ENCODE assay signal across 19 cellular contexts in the genomic region with DNA sequence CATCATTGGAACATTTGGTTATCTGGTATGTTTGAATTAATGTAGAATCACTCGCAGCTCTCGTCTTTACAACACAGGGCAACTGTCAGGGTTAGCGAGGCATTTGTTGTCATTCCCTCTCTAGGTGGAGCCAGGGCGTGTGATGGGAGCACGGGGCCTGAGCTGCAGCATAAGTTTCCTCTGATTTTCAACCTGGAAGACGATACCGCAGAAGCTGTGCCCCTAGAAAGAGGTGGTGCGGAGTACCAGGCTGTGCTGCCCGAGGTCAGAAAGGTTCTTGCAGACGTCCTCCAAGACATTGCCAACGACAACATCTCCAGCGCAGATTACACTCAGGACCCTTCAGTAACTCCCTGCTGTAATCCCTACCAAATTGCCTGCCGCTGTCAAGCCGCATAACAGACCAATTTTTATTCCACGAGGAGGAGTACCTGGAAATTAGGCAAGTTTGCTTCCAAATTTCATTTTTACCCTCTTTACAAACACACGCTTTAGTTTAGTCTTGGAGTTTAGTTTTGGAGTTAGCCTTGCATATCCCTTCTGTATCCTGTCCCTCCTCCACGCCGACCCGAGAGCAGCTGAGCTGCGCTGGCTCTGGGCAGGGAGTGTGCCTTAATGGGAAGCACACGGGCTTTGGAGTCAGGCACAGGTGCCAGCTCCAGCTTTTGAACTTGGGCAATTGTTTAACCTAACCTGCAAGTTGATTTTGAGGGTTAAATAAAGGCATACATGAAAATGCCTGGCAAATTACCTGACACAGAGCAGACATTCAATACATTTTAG. TPM values are rescaled to one million over a fixed set of nuclear protein-coding genes. Genes with fewer than 3 reads are reported as not detected.
DNase-seq lines count a peak whose midpoint lies in the region; ATAC-seq and TF ChIP-seq lines count a peak whose summit lies in the region.
"Had no signal": no experiment of that assay in that cellular context is flagged by ENCODE, and none has a peak within 500 bp of the region (broad histone marks: within the 10 kb centered on the region; RNA-seq: fewer than 3 reads in every experiment).

No MANE protein-coding gene starts in this region.

- intact Hi-C loops in esophagus muscularis mucosa (cut with DNase I): no loop called here

- no peak for DNase-seq in WTC11 (ENCODE audit: low spot score)
- DNase-seq in esophagus muscularis mucosa (ENCODE audit: extremely low spot score): peak; percentile 75
- peak; percentile 82 for DNase-seq in mesenteric fat pad (ENCODE audit: low spot score)
- DNase-seq in ureter (ENCODE audit: low spot score): peak; percentile 14
- DNase-seq in coronary artery (ENCODE audit: low spot score): no peak
- no peak for DNase-seq in iPS-NIHi11 (ENCODE audit: low spot score)
- no peak for DNase-seq in kidney glomerular epithelial cell (lab: John Stamatoyannopoulos, UW)
- DNase-seq: CD8-positive, alpha-beta memory T cell; COR-L47; DMS 273 treated with DMSO at 0.1 percent for 48 hours; DMS53; DND-41; EL; GOT3 had no signal

- peak overlapping the region; percentile 60 for H3K27ac Mint-ChIP-seq in WTC11
- H3K27ac Mint-ChIP-seq: B cell had no signal

- H3K27ac ChIP-seq in esophagus muscularis mucosa (replicated peaks in 1 of 4) (no peak overlapping the region), coronary artery (no peak overlapping the region)
- H3K27ac ChIP-seq: BLaER1 treated with 17β-estradiol and CSF1 and Interleukin-3, amounts not matched to agents 10 nM and 100 nM; HL-60 had no signal

- H3K4me1 Mint-ChIP-seq in WTC11: peaks cover 44% of the 10 kb centered on the region
- H3K4me1 Mint-ChIP-seq: B cell had no signal

- peaks cover 0 to 13% (median 8%) of the 10 kb centered on the region in 4 donors for H3K9me3 ChIP-seq in esophagus muscularis mucosa
- H3K9me3 ChIP-seq: HAP-1 had no signal

- POLR2A ChIA-PET in WTC11 (lab: Charles Lee): interaction anchor here (0.7 kb wide), 1 partner anchor 64 kb away, joined by 5 read pairs; no protein-coding TSS in a partner anchor

- H3K27me3 ChIP-seq in esophagus muscularis mucosa: no peaks in the 10 kb centered on the region
- H3K27me3 ChIP-seq: BLaER1 treated with 17β-estradiol and CSF1 and Interleukin-3, amounts not matched to agents 10 nM and 100 nM had no signal

- H3K4me3 ChIP-seq in esophagus muscularis mucosa (no peak overlapping the region), coronary artery (no peak overlapping the region)
- H3K4me3 ChIP-seq: BLaER1 treated with 17β-estradiol and CSF1 and Interleukin-3, amounts not matched to agents 10 nM and 100 nM; GM12878; HAP-1 had no signal

- H3K27me3 Mint-ChIP-seq in WTC11 (ENCODE audit: low read depth): peaks cover 9% of the 10 kb centered on the region
- H3K27me3 Mint-ChIP-seq: B cell; CD8-positive, alpha-beta memory T cell had no signal

- TF ChIP-seq EP300 in esophagus muscularis mucosa (IDR thresholded peaks at IDR 0.05): no peak

- no peaks in the 10 kb centered on the region for H3K4me1 ChIP-seq in esophagus muscularis mucosa
- H3K4me1 ChIP-seq: HAP-1 had no signal

- TF ChIP-seq POLR2A in esophagus muscularis mucosa (IDR thresholded peaks at IDR 0.05; ENCODE audit: low read depth): no peak

- no peak for TF ChIP-seq CTCF in WTC11 (IDR thresholded peaks at IDR 0.05)
- TF ChIP-seq CTCF in esophagus muscularis mucosa (IDR thresholded peaks at IDR 0.05): no peak
- no peak for TF ChIP-seq CTCF in coronary artery (IDR thresholded peaks at IDR 0.05)

- peak; percentile 27; the same call in 1 of the 2 replicates for ATAC-seq in WTC11
- ATAC-seq: GM12878 had no signal

- H3K36me3 ChIP-seq in esophagus muscularis mucosa: peaks cover 31 to 62% (median 56%) of the 10 kb centered on the region in 4 donors
- H3K36me3 ChIP-seq: HAP-1 had no signal

- CTCF ChIA-PET in WTC11 (lab: Charles Lee): interaction anchor here (0.8 to 3.7 kb wide), 5 partner anchors 12 to 220 kb away, joined by 3 to 19 read pairs (median 4); no protein-coding TSS in a partner anchor

- H3K36me3 Mint-ChIP-seq in WTC11: peaks cover 25% of the 10 kb centered on the region

- H3K9me3 Mint-ChIP-seq in WTC11: peaks cover 16% of the 10 kb centered on the region

- WGBS in esophagus muscularis mucosa: 92% methylated on average over 21 of the region's 21 CpGs

- H3K4me3 Mint-ChIP-seq in WTC11: no peak overlapping the region
- H3K4me3 Mint-ChIP-seq: B cell; CD8-positive, alpha-beta memory T cell had no signal

TF ChIP-seq in WTC11, 78 proteins besides CTCF, POLR2A, EP300 and RAD21:
- TF ChIP-seq ELF4 (CRISPR knock-in tag; IDR thresholded peaks at IDR 0.05; ENCODE audit: low read depth) (no peak), ZBTB43 (CRISPR knock-in tag; IDR thresholded peaks at IDR 0.05) (no peak), SOX15 (CRISPR knock-in tag; IDR thresholded peaks at IDR 0.05) (no peak), IRF2 (CRISPR knock-in tag; IDR thresholded peaks at IDR 0.05; ENCODE audit: borderline replicate concordance, low read depth) (no peak), FOXJ3 (CRISPR knock-in tag; IDR thresholded peaks at IDR 0.05; ENCODE audit: borderline replicate concordance) (no peak), JUN (CRISPR knock-in tag; IDR thresholded peaks at IDR 0.05) (no peak), ATF3 (CRISPR knock-in tag; conservative IDR thresholded peaks at IDR 0.05) (no peak), TCF7 (CRISPR knock-in tag; IDR thresholded peaks at IDR 0.05; ENCODE audit: low read depth) (no peak), ZNF219 (CRISPR knock-in tag; IDR thresholded peaks at IDR 0.05; ENCODE audit: borderline replicate concordance) (no peak), ZNF532 (CRISPR knock-in tag; IDR thresholded peaks at IDR 0.05; ENCODE audit: borderline replicate concordance) (no peak), PREB (CRISPR knock-in tag; IDR thresholded peaks at IDR 0.05; ENCODE audit: borderline replicate concordance) (no peak), PRRX2 (CRISPR knock-in tag; IDR thresholded peaks at IDR 0.05) (no peak), ZNF671 (CRISPR knock-in tag; IDR thresholded peaks at IDR 0.05) (no peak)
- TF ChIP-seq, protein P1, sequence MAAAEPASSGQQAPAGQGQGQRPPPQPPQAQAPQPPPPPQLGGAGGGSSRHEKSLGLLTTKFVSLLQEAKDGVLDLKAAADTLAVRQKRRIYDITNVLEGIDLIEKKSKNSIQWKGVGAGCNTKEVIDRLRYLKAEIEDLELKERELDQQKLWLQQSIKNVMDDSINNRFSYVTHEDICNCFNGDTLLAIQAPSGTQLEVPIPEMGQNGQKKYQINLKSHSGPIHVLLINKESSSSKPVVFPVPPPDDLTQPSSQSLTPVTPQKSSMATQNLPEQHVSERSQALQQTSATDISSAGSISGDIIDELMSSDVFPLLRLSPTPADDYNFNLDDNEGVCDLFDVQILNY (CRISPR knock-in tag; IDR thresholded peaks at IDR 0.05): no peak

RNA-seq across cellular contexts. Expression of gene WIPI1, which starts 37.0 kb away (rescaled TPM):
- total RNA-seq in WTC11 (2021): 16.2 to 29.3 TPM (median 17.5 TPM) in 3 replicates
- total RNA-seq in esophagus muscularis mucosa: 10 to 100 TPM; 27.0 to 59.4 (median 43.5) TPM
- total RNA-seq in mesenteric fat pad: 124 TPM
- total RNA-seq in ureter: 43.6 TPM

Comparison
In these comparisons a context has a peak if more than half of its experiments do, and no peak if none do; other contexts are left out.
1. DNase-seq: peak in esophagus muscularis mucosa (single experiment), mesenteric fat pad (single experiment) and ureter (single experiment); none in WTC11 (single experiment), coronary artery (single experiment), iPS-NIHi11 (single experiment) and kidney glomerular epithelial cell (single experiment).